8 cellular contexts compared by ENCODE assay signal in genomic region chr6:95431637-95432228, GRCh38.
DNase-seq lines count a peak whose midpoint lies in the region; TF ChIP-seq lines count a peak whose summit lies in the region.

No MANE protein-coding gene starts in this region.

- peak in 10 of 11 experiments; percentile 27 to 71 (median 58) for TF ChIP-seq CTCF in spleen (IDR thresholded peaks at IDR 0.05 in 8 of 11, conservative IDR thresholded peaks at IDR 0.05 in 3 of 11)

- 50 to 56% (median 53%) methylated on average over 2 of the region's 2 CpGs for WGBS in spleen, 5 donors

- intact Hi-C loops in spleen (cut with DNase I; ENCODE audit: low total_unique reads), result no loop called here

- POLR2A ChIA-PET in HEK293T (lab: Yijun Ruan, JAX), result no interaction called here

- H3K4me1 ChIP-seq in spleen, result no peaks in the 10 kb centered on the region

- no peak overlapping the region for H3K27ac ChIP-seq in spleen

- H3K4me3 ChIP-seq in spleen, result no peak overlapping the region

- DNase-seq in NOMO-1 treated with DMSO at 0.1 percent for 48 hours (lab: John Stamatoyannopoulos, UW; ENCODE audit: unreplicated experiment) (peak; percentile 23), NOMO-1 treated with dmso at 0.1 percent for 144 hours (lab: John Stamatoyannopoulos, UW; ENCODE audit: unreplicated experiment) (no peak), HEK293T (ENCODE audit: extremely low spot score) (peak; percentile 15), NCI-H2227 (lab: John Stamatoyannopoulos, UW; ENCODE audit: unreplicated experiment) (peak; percentile 21), activated T-cell treated with anti-CD3 and anti-CD28 coated beads for 48 hours (ENCODE audit: low read depth) (peak; percentile 4), glomerular visceral epithelial cell (ENCODE audit: extremely low spot score) (peak; percentile 50), spleen (no peak), ecto neural progenitor cell (ENCODE audit: low spot score) (no peak)

- CTCF ChIA-PET in HEK293T (lab: Yijun Ruan, JAX), result no interaction called here

- no peaks in the 10 kb centered on the region for H3K9me3 ChIP-seq in spleen

- no peak for TF ChIP-seq POLR2A in spleen (IDR thresholded peaks at IDR 0.05)

- no peaks in the 10 kb centered on the region for H3K36me3 ChIP-seq in spleen

- H3K27me3 ChIP-seq in spleen (replicated peaks in 1 of 7), result no peaks in the 10 kb centered on the region

TF ChIP-seq in HEK293T, 16 proteins besides CTCF, POLR2A, EP300 and RAD21:
- no peak for TF ChIP-seq LEF1 (IDR thresholded peaks at IDR 0.05; ENCODE audit: borderline replicate concordance)
- no peak for TF ChIP-seq NFRKB (IDR thresholded peaks at IDR 0.05)
- no peak for TF ChIP-seq SP1 (IDR thresholded peaks at IDR 0.05)
- no peak for TF ChIP-seq BHLHE40 (IDR thresholded peaks at IDR 0.05; ENCODE audit: borderline replicate concordance)
- TF ChIP-seq FOXM1 (IDR thresholded peaks at IDR 0.05; ENCODE audit: borderline replicate concordance), result no peak
- no peak for TF ChIP-seq SUZ12 (IDR thresholded peaks at IDR 0.05)
- TF ChIP-seq TARDBP (IDR thresholded peaks at IDR 0.05), result no peak
- no peak for TF ChIP-seq HDGF (IDR thresholded peaks at IDR 0.05; ENCODE audit: borderline replicate concordance)
TF ChIP-seq in HEK293T: peak in this region for 0.

Comparison
In these comparisons a context has a peak if more than half of its experiments do, and no peak if none do; other contexts are left out.
1. DNase-seq: peak in NOMO-1 treated with DMSO at 0.1 percent for 48 hours (single experiment), HEK293T (single experiment), NCI-H2227 (single experiment), activated T-cell treated with anti-CD3 and anti-CD28 coated beads for 48 hours (single experiment) and glomerular visceral epithelial cell (single experiment); none in NOMO-1 treated with dmso at 0.1 percent for 144 hours (single experiment), spleen (single experiment) and ecto neural progenitor cell (single experiment).